Comparison of ENCODE assay signal across 5 cellular contexts in genomic region chr19:41709516-41709915, GRCh38. TPM values are rescaled to one million over a fixed set of nuclear protein-coding genes. Genes with fewer than 3 reads are reported as not detected.
"Had no signal": no experiment of that assay in that cellular context is flagged by ENCODE, and none has a peak within 500 bp of the region (broad histone marks: within the 10 kb centered on the region; RNA-seq: fewer than 3 reads in every experiment).

No MANE protein-coding gene starts in this region.

RNA-seq across cellular contexts. Expression of gene CEACAM5, which starts 1.1 kb away (rescaled TPM):
- total RNA-seq: M059J, Right ventricle myocardium superior, SJSA1 had no signal
- polyA plus RNA-seq: IgD-negative memory B cell, K562 had no signal

RNA-seq across cellular contexts. Expression of gene CEACAM7, which starts 21.4 kb away (rescaled TPM):
- total RNA-seq: K562, M059J, Right ventricle myocardium superior, SJSA1 had no signal
- polyA plus RNA-seq: IgD-negative memory B cell, K562 had no signal

RNA-seq across cellular contexts. Expression of gene CEACAM6, which starts 45.8 kb away (rescaled TPM):
- total RNA-seq: M059J, Right ventricle myocardium superior, SJSA1 had no signal
- polyA plus RNA-seq: IgD-negative memory B cell, K562 had no signal
